Comparison of ENCODE assay signal across 1 cellular context in genomic region chr9:15510789-15511575, GRCh38.
TF ChIP-seq lines count a peak whose summit lies in the region.

Gene PSIP1, minus strand, starts transcription at chr9:15510970. Its CDS starts 782 bp downstream, at chr9:15510188.

TF ChIP-seq in K562, 482 proteins besides CTCF, POLR2A, EP300 and RAD21 (continued from another document):
- TF ChIP-seq MGA (IDR thresholded peaks at IDR 0.05) = peak; percentile 74
- TF ChIP-seq TRIM28 (IDR thresholded peaks at IDR 0.05) = no peak
- TF ChIP-seq PCBP1 (IDR thresholded peaks at IDR 0.05; ENCODE audit: low read depth, low read length, poor library complexity, severe bottlenecking) = peak; percentile 56
- TF ChIP-seq POLR3A (IDR thresholded peaks at IDR 0.05; ENCODE audit: borderline replicate concordance, extremely low read depth, insufficient read depth, insufficient read length) = no peak
